ENCODE assay signal across 8 cellular contexts in genomic region chr3:43692085-43692484, GRCh38.
DNase-seq lines count a peak whose midpoint lies in the region; ATAC-seq and TF ChIP-seq lines count a peak whose summit lies in the region.

No MANE protein-coding gene starts in this region.

- no peak overlapping the region for H3K27ac ChIP-seq in OCI-LY1 (ENCODE audit: low read depth, low read length, poor library complexity, severe bottlenecking)
- H3K27ac ChIP-seq in neutrophil = peak overlapping the region; percentile 99

- H4K20me1 ChIP-seq in OCI-LY1 (ENCODE audit: insufficient read depth, low read length) = no peaks in the 10 kb centered on the region; the same call in 1 of the 2 replicates

- DNase-seq in ELR (ENCODE audit: low read depth) (peak; percentile 12), epithelial cell of esophagus (ENCODE audit: low read depth) (peak; percentile 46), HK-2 (ENCODE audit: unreplicated experiment) (no peak)
- DNase-seq in stimulated activated CD4-positive, alpha-beta T cell treated with anti-CD3 and anti-CD28 coated beads, Interleukin-12 subunit alpha, Interleukin-12 subunit beta, amount 100 ng/mL, for 4 hours = no peak

- H3K27me3 ChIP-seq in OCI-LY1 (ENCODE audit: insufficient read depth, low read length) (no peaks in the 10 kb centered on the region), neutrophil (no peaks in the 10 kb centered on the region)

- H2AFZ ChIP-seq in OCI-LY1 (ENCODE audit: low read length) = no peak overlapping the region

- H3K9me3 ChIP-seq in OCI-LY1 (ENCODE audit: low read length) (no peaks in the 10 kb centered on the region), neutrophil (no peaks in the 10 kb centered on the region)

- peak overlapping the region; percentile 94 for H3K4me2 ChIP-seq in OCI-LY1 (ENCODE audit: low read length)

- no peaks in the 10 kb centered on the region for H3K9me2 ChIP-seq in OCI-LY1 (ENCODE audit: low read depth, low read length)

- ATAC-seq in GM19035 (IDR thresholded peaks at IDR 0.05; ENCODE audit: unreplicated experiment) (no peak), GM18867 (IDR thresholded peaks at IDR 0.05; ENCODE audit: unreplicated experiment) (no peak)

- peak overlapping the region; percentile 79; the same call in 1 of the 2 replicates for H3K9ac ChIP-seq in OCI-LY1 (ENCODE audit: low read length)

- H3F3A ChIP-seq in OCI-LY1 (ENCODE audit: insufficient read depth, low read length) = no peaks in the 10 kb centered on the region; the same call in 1 of the 2 replicates

- H3K4me3 ChIP-seq in OCI-LY1 (ENCODE audit: low read depth, low read length, poor library complexity, severe bottlenecking) (peak overlapping the region; percentile 77), epithelial cell of esophagus (ENCODE audit: low read length) (peak overlapping the region; percentile 82), neutrophil (ENCODE audit: low read depth in 1 of 2, low read length in 1 of 2) (peak overlapping the region; percentile 91 to 93)

- H3K36me3 ChIP-seq in OCI-LY1 (ENCODE audit: insufficient read depth, low read length) (no peaks in the 10 kb centered on the region), neutrophil (no peaks in the 10 kb centered on the region)

- H3K4me1 ChIP-seq in OCI-LY1 (ENCODE audit: insufficient read depth, low read length, severe bottlenecking) (peaks cover 19% of the 10 kb centered on the region), neutrophil (ENCODE audit: control insufficient read depth in 1 of 2, insufficient read depth in 1 of 2, low read depth in 1 of 2, low read length in 1 of 2) (peaks cover 61 to 62% of the 10 kb centered on the region in 2 experiments)

- TF ChIP-seq CTCF in OCI-LY1 (IDR thresholded peaks at IDR 0.05; ENCODE audit: low read length) (no peak), epithelial cell of esophagus (IDR thresholded peaks at IDR 0.05; ENCODE audit: insufficient read depth, low read depth, low read length, missing control alignments) (no peak), neutrophil (IDR thresholded peaks at IDR 0.05) (no peak)

- H3K79me2 ChIP-seq in OCI-LY1 (ENCODE audit: insufficient read depth, low read length) = no peaks in the 10 kb centered on the region

Comparison
In these comparisons a context has a peak if more than half of its experiments do, and no peak if none do; other contexts are left out.
1. DNase-seq: peak in ELR (single experiment) and epithelial cell of esophagus (single experiment); none in stimulated activated CD4-positive, alpha-beta T cell treated with anti-CD3 and anti-CD28 coated beads, Interleukin-12 subunit alpha, Interleukin-12 subunit beta, amount 100 ng/mL, for 4 hours (single experiment) and HK-2 (single experiment).
2. Peak in every context shown above with its lines, with median percentiles within 50 percentile points of each other: H3K4me3 ChIP-seq.